10 cellular contexts compared by ENCODE assay signal in genomic region chr7:134293029-134293740, GRCh38. TPM values are rescaled to one million over a fixed set of nuclear protein-coding genes. Genes with fewer than 3 reads are reported as not detected.
DNase-seq lines count a peak whose midpoint lies in the region; ATAC-seq and TF ChIP-seq lines count a peak whose summit lies in the region.
"Had no signal": no experiment of that assay in that cellular context is flagged by ENCODE, and none has a peak within 500 bp of the region (broad histone marks: within the 10 kb centered on the region; RNA-seq: fewer than 3 reads in every experiment).

No MANE protein-coding gene starts in this region.

- H3K4me3 ChIP-seq in GM12864 (ENCODE audit: low read depth, low read length) = no peak overlapping the region

- TF ChIP-seq CTCF in GM12864 (IDR thresholded peaks at IDR 0.05; ENCODE audit: low read depth, low read length, missing control alignments) = no peak

- ATAC-seq in GM21423 (IDR thresholded peaks at IDR 0.05; ENCODE audit: unreplicated experiment) (peak; percentile 100), HG03457 (IDR thresholded peaks at IDR 0.05; ENCODE audit: unreplicated experiment) (peak; percentile 100), left cardiac atrium (peak; percentile 34 to 68)

- intact Hi-C loops in left cardiac atrium (cut with DNase I) (no loop called here), posterior vena cava (cut with DNase I) (no loop called here)

- peak; percentile 94 for DNase-seq in GM12864 (ENCODE audit: low read depth)
- no peak for DNase-seq in left cardiac atrium
- DNase-seq in NCI-H1417 treated with DMSO at 0.1 percent for 48 hours (lab: John Stamatoyannopoulos, UW) = no peak
- no peak for DNase-seq in effector CD8-positive, alpha-beta T cell (lab: John Stamatoyannopoulos, UW)
- no peak for DNase-seq in UCSD-AML1 (lab: John Stamatoyannopoulos, UW; ENCODE audit: unreplicated experiment)
- no peak for DNase-seq in posterior vena cava (ENCODE audit: low spot score)
- DNase-seq: activated naive CD8-positive, alpha-beta T cell treated with anti-CD3 and anti-CD28 coated beads, Interleukin-2, amount 10 ng/mL, durations not matched to agents 7 days and 5 days; DMS153 had no signal

RNA-seq across cellular contexts. Expression of gene SLC35B4, which starts 23.5 kb away (rescaled TPM):
- total RNA-seq in left cardiac atrium (10 to 100 TPM in 1 of 2 donors, 1 to 10 TPM in 1; 9.1 to 10.8 TPM), posterior vena cava (10 to 100 TPM; 18.6 to 19.7 TPM)
